13 cellular contexts compared by ENCODE assay signal in the genomic region with DNA sequence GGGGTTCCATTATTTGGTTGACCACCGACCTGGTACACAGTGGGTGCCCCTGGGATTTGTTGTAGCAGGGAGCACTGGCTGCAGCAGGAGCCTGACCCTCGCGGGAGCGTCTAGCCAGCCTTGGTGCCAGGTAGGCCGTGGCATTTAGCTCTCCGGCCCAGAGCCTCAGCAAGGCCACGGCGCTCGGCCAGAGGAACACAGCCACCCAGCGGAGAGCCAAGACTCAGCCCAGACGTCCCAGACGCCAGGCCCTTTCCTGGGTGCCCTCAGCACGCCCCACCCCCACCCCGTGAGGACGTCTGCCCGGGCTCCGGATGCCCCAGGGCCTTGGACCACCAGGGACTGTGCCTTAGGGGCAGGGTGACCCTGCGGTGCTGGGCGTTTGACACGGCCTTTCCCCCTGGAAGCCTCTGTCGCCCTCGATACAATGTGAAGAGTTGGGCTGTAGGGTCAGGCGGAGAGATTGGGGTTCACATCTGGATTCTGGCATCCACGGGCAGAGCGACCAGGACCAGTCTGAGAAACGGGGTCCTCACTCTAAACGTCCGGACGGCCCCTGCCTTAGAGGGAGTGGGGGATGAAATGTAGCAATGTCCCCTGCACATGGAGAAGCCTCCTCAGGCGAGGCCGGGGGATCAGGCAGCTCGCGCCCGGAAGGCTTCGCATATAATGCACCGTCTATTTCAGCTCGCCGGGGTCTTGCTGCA.
DNase-seq lines count a peak whose midpoint lies in the region; ATAC-seq, FAIRE-seq and TF ChIP-seq lines count a peak whose summit lies in the region.
"Had no signal": no experiment of that assay in that cellular context is flagged by ENCODE, and none has a peak within 500 bp of the region (broad histone marks: within the 10 kb centered on the region; RNA-seq: fewer than 3 reads in every experiment).

No MANE protein-coding gene starts in this region.

- intact Hi-C loops in left colon (cut with DNase I, micrococcal nuclease) (loop anchor here (5.0 kb wide), 2 partner anchors 274 to 279 kb away; no protein-coding TSS in a partner anchor), sciatic nerve (cut with DNase I) (no loop called here)

- H4K91ac ChIP-seq in H9 (ENCODE audit: insufficient read length, low read depth, low read length): no peak overlapping the region

- H3K79me1 ChIP-seq in H9 (ENCODE audit: insufficient read depth, low read depth, low read length, poor library complexity, severe bottlenecking): no peaks in the 10 kb centered on the region

- H3K27ac Mint-ChIP-seq in H9 (no peak overlapping the region), astrocyte (ENCODE audit: unreplicated experiment) (no peak overlapping the region)
- H3K27ac Mint-ChIP-seq: B cell had no signal

- no peaks in the 10 kb centered on the region for H3K36me3 Mint-ChIP-seq in H9 (ENCODE audit: insufficient read depth in 1 of 3, low read depth in 3 of 3)
- no peaks in the 10 kb centered on the region for H3K36me3 Mint-ChIP-seq in astrocyte (ENCODE audit: low read depth, unreplicated experiment)

- H3K4me1 ChIP-seq in H9 (ENCODE audit: insufficient read depth, low read length) (no peaks in the 10 kb centered on the region; the same call in 1 of the 2 replicates), astrocyte (ENCODE audit: insufficient read depth, low read length) (peaks cover 18% of the 10 kb centered on the region)

- H2BK20ac ChIP-seq in H9 (ENCODE audit: low read depth, low read length, poor library complexity, severe bottlenecking): no peak overlapping the region

- H3K4me1 Mint-ChIP-seq in H9 (peaks cover 4 to 10% of the 10 kb centered on the region in 2 experiments; a peak in 3 of 4 replicates), astrocyte (ENCODE audit: low read depth, unreplicated experiment) (no peaks in the 10 kb centered on the region)
- H3K4me1 Mint-ChIP-seq: B cell had no signal

- no CpG with 5 or more reads among the region's 38 CpGs for WGBS in H9 (ENCODE audit: extremely low coverage, insufficient read length, low lambda C conversion rate)

- H3K27me3 Mint-ChIP-seq in H9 (ENCODE audit: low read depth) (peaks cover 51% of the 10 kb centered on the region), astrocyte (ENCODE audit: low read depth, unreplicated experiment) (peaks cover 46% of the 10 kb centered on the region)

- H3K14ac ChIP-seq in H9 (ENCODE audit: insufficient read depth, low read length): 0 out of 2 replicates have a peak overlapping the region, but pooled peaks have one; percentile 8

- no peak overlapping the region for H3K9ac ChIP-seq in H9 (ENCODE audit: extremely low read depth, insufficient read length, low read length)
- H3K9ac ChIP-seq in astrocyte (ENCODE audit: low read length): no peak overlapping the region

- H3K4me3 Mint-ChIP-seq in H9 (no peak overlapping the region), astrocyte (ENCODE audit: unreplicated experiment) (no peak overlapping the region)
- H3K4me3 Mint-ChIP-seq: B cell, neural crest cell had no signal

- H2AFZ ChIP-seq in H9 (ENCODE audit: low read length): no peak overlapping the region
- H2AFZ ChIP-seq in astrocyte (ENCODE audit: low read depth, low read length): no peak overlapping the region

- no peak overlapping the region for H4K5ac ChIP-seq in H9 (ENCODE audit: insufficient read length, low read depth, low read length)

- no peak overlapping the region for H3K23ac ChIP-seq in H9 (ENCODE audit: insufficient read length, low read depth, low read length)

- no peaks in the 10 kb centered on the region for H4K20me1 ChIP-seq in H9 (ENCODE audit: control insufficient read depth, insufficient read depth, insufficient read length)
- no peaks in the 10 kb centered on the region for H4K20me1 ChIP-seq in astrocyte (ENCODE audit: insufficient read depth, low read length)

- ATAC-seq in left colon (no peak), sciatic nerve (no peak), HG03469 (IDR thresholded peaks at IDR 0.05; ENCODE audit: unreplicated experiment) (no peak)

- H2BK15ac ChIP-seq in H9 (ENCODE audit: low read depth, low read length): no peak overlapping the region

- no peak overlapping the region for H3K4ac ChIP-seq in H9 (ENCODE audit: low read depth, low read length)

- H3K9me3 ChIP-seq in H9 (ENCODE audit: control insufficient read depth, low read depth, low read length) (no peaks in the 10 kb centered on the region), astrocyte (ENCODE audit: insufficient read depth, low read depth, low read length) (peaks cover 3% of the 10 kb centered on the region)

- peaks cover 0 to 8% of the 10 kb centered on the region in 2 experiments; a peak in 1 of 5 replicates for H3K9me3 Mint-ChIP-seq in H9
- no peaks in the 10 kb centered on the region for H3K9me3 Mint-ChIP-seq in astrocyte (ENCODE audit: unreplicated experiment)
- H3K9me3 Mint-ChIP-seq: neural crest cell had no signal

- H3K4me2 ChIP-seq in H9 (ENCODE audit: insufficient read depth, insufficient read length, low read length): no peak overlapping the region
- H3K4me2 ChIP-seq in astrocyte (ENCODE audit: low read length): peak overlapping the region; percentile 67

- TF ChIP-seq CTCF in H9 (conservative IDR thresholded peaks at IDR 0.05) (no peak), astrocyte (IDR thresholded peaks at IDR 0.05; ENCODE audit: insufficient read depth, low read depth, low read length) (no peak)

- H3K23me2 ChIP-seq in H9 (ENCODE audit: insufficient read length, low read depth, low read length, poor library complexity, severe bottlenecking): no peaks in the 10 kb centered on the region

- H3K27ac ChIP-seq in H9 (ENCODE audit: insufficient read length, low read depth, low read length) (no peak overlapping the region), astrocyte (ENCODE audit: low read depth, low read length) (no peak overlapping the region)
- H3K27ac ChIP-seq: epithelial cell of prostate, HL-60 had no signal

- no peak for FAIRE-seq in astrocyte (lab: Jason Lieb, UNC)

- H2BK120ac ChIP-seq in H9 (ENCODE audit: low read depth, low read length, poor library complexity, severe bottlenecking): no peak overlapping the region

- H3K27me3 ChIP-seq in H9 (ENCODE audit: insufficient read depth, low read length) (no peaks in the 10 kb centered on the region; the same call in 1 of the 2 replicates), astrocyte (ENCODE audit: insufficient read depth, low read length) (no peaks in the 10 kb centered on the region)

- no peak for DNase-seq in H9
- no peak for DNase-seq in astrocyte (ENCODE audit: low read depth)
- DNase-seq in left colon: peak; percentile 5 to 8
- DNase-seq in sciatic nerve (ENCODE audit: low spot score): peak; percentile 47
- no peak for DNase-seq in NCI-H1436 treated with DMSO at 0.1 percent for 48 hours (lab: John Stamatoyannopoulos, UW)
- DNase-seq in AG08396 (ENCODE audit: low spot score): no peak
- no peak for DNase-seq in NCI-H748 treated with DMSO at 0.1 percent for 48 hours (lab: John Stamatoyannopoulos, UW)
- DNase-seq: NCI-H446 treated with DMSO at 0.1 percent for 48 hours had no signal

- H2BK12ac ChIP-seq in H9 (ENCODE audit: insufficient read length, low read depth, low read length): no peak overlapping the region

- H3T11ph ChIP-seq in H9 (ENCODE audit: low read length): no peak overlapping the region

- H4K8ac ChIP-seq in H9 (replicated peaks; ENCODE audit: insufficient read length, low read depth, low read length): no peak overlapping the region

- H3K79me2 ChIP-seq in H9 (ENCODE audit: insufficient read depth, low read length) (no peaks in the 10 kb centered on the region), astrocyte (ENCODE audit: insufficient read depth, low read length) (no peaks in the 10 kb centered on the region)

- no peak overlapping the region for H2BK5ac ChIP-seq in H9 (ENCODE audit: insufficient read length, low read length)

- H2AK5ac ChIP-seq in H9 (ENCODE audit: insufficient read length, low read length): no peak overlapping the region

- H3K18ac ChIP-seq in H9 (ENCODE audit: insufficient read length, low read depth, low read length): no peak overlapping the region

- no peaks in the 10 kb centered on the region for H3K36me3 ChIP-seq in astrocyte (ENCODE audit: insufficient read depth, low read length)

- H3K56ac ChIP-seq in H9 (ENCODE audit: insufficient read length, low read depth, low read length): no peak overlapping the region

- no peak overlapping the region for H3K4me3 ChIP-seq in astrocyte (ENCODE audit: insufficient read depth, low read depth, low read length)

Comparison
In these comparisons a context has a peak if more than half of its experiments do, and no peak if none do; other contexts are left out.
1. DNase-seq: peak in left colon (2 of 2) and sciatic nerve (single experiment); none in H9 (single experiment), astrocyte (single experiment), NCI-H1436 treated with DMSO at 0.1 percent for 48 hours (single experiment), AG08396 (single experiment) and NCI-H748 treated with DMSO at 0.1 percent for 48 hours (single experiment).